22 cellular contexts compared by ENCODE assay signal in the genomic region with DNA sequence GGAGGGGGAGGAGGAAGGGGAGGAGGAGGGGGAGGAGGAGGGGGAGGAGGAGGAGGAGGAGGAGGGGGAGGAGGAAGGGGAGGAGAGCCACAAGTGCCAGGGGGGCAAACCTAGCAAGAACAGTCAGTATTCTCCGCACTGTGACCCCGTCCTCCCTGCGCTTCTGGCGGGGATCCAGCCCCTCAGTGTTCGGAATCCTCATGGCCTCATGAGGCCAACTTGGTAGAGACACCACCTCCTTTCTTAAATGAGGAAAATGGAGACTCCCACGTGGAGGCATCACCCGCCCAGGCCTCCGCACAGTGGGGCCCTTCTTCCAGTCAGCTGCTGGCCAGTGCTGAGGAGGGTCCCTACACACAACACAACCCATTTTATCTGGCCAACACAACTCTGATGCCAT.
DNase-seq lines count a peak whose midpoint lies in the region; ATAC-seq and TF ChIP-seq lines count a peak whose summit lies in the region.
"Had no signal": no experiment of that assay in that cellular context is flagged by ENCODE, and none has a peak within 500 bp of the region (broad histone marks: within the 10 kb centered on the region; RNA-seq: fewer than 3 reads in every experiment).

No MANE protein-coding gene starts in this region.

- H3K9me3 Mint-ChIP-seq in natural killer cell treated with Interleukin-12 subunit alpha and Interleukin-12 subunit beta and Interleukin-15 and Interleukin-18, amount 100 ng/mL, for 72 hours = no peaks in the 10 kb centered on the region
- no peaks in the 10 kb centered on the region for H3K9me3 Mint-ChIP-seq in natural killer cell
- H3K9me3 Mint-ChIP-seq: CD4-positive, CD25-positive, alpha-beta regulatory T cell had no signal

- H2BK120ac ChIP-seq in mesenchymal stem cell (ENCODE audit: low read depth, low read length) = no peak overlapping the region

- no peaks in the 10 kb centered on the region for H3K9me3 ChIP-seq in mesenchymal stem cell (ENCODE audit: control insufficient read depth, low read length)
- H3K9me3 ChIP-seq in T-helper 17 cell (ENCODE audit: control insufficient read depth, low read length, poor library complexity, severe bottlenecking) = no peaks in the 10 kb centered on the region
- H3K9me3 ChIP-seq: A549, BE2C had no signal

- H3K9ac ChIP-seq in mesenchymal stem cell (ENCODE audit: low read length) = no peak overlapping the region

- H2BK5ac ChIP-seq in mesenchymal stem cell (ENCODE audit: low read depth, low read length, poor library complexity, severe bottlenecking) = no peak overlapping the region

- H2BK12ac ChIP-seq in mesenchymal stem cell (ENCODE audit: low read length in 2 of 2) = peak overlapping the region in 1 of 2 experiments; percentile 65

- no peak for TF ChIP-seq CTCF in natural killer cell (IDR thresholded peaks at IDR 0.05)

- H3K79me1 ChIP-seq in mesenchymal stem cell (replicated peaks; ENCODE audit: low read length, poor library complexity, severe bottlenecking) = peaks cover 8% of the 10 kb centered on the region

- peak overlapping the region; percentile 10 for H2AK5ac ChIP-seq in mesenchymal stem cell (ENCODE audit: low read length, severe bottlenecking)

- intact Hi-C loops in natural killer cell (cut with micrococcal nuclease) (no loop called here), posterior vena cava (cut with DNase I) (no loop called here)

- H4K91ac ChIP-seq in mesenchymal stem cell (ENCODE audit: low read length) = no peak overlapping the region

- H3K14ac ChIP-seq in mesenchymal stem cell (ENCODE audit: low read length in 2 of 2) = no peak overlapping the region

- no peak overlapping the region for H3K23ac ChIP-seq in mesenchymal stem cell (ENCODE audit: low read length in 2 of 2)

- H3K4me1 ChIP-seq in mesenchymal stem cell (ENCODE audit: control insufficient read depth, insufficient read depth, low read depth, low read length) = peaks cover 16% of the 10 kb centered on the region

- H2BK15ac ChIP-seq in mesenchymal stem cell (ENCODE audit: low read depth, poor library complexity, severe bottlenecking) = no peak overlapping the region

- 95% methylated on average over 8 of the region's 8 CpGs for WGBS in mesenchymal stem cell

- H3K36me3 Mint-ChIP-seq in natural killer cell treated with Interleukin-12 subunit alpha and Interleukin-12 subunit beta and Interleukin-15 and Interleukin-18, amount 100 ng/mL, for 72 hours = no peaks in the 10 kb centered on the region
- H3K36me3 Mint-ChIP-seq in natural killer cell = no peaks in the 10 kb centered on the region
- H3K36me3 Mint-ChIP-seq in T-helper 17 cell (ENCODE audit: low read depth) = no peaks in the 10 kb centered on the region
- H3K36me3 Mint-ChIP-seq: CD4-positive, CD25-positive, alpha-beta regulatory T cell had no signal

- H3K36me3 ChIP-seq in mesenchymal stem cell (ENCODE audit: control insufficient read depth in 1 of 2, insufficient read depth in 2 of 2, low read depth in 1 of 2, low read length in 2 of 2) = peaks cover 5 to 20% of the 10 kb centered on the region in 2 experiments
- H3K36me3 ChIP-seq: BE2C had no signal

- H4K8ac ChIP-seq in mesenchymal stem cell (ENCODE audit: low read length) = peak overlapping the region; percentile 8

- H3K4me3 Mint-ChIP-seq in natural killer cell treated with Interleukin-12 subunit alpha and Interleukin-12 subunit beta and Interleukin-15 and Interleukin-18, amount 100 ng/mL, for 72 hours = no peak overlapping the region
- H3K4me3 Mint-ChIP-seq in natural killer cell (no peak overlapping the region), T-helper 17 cell (no peak overlapping the region)
- H3K4me3 Mint-ChIP-seq: CD4-positive, CD25-positive, alpha-beta regulatory T cell had no signal

- H3K4me1 Mint-ChIP-seq in natural killer cell treated with Interleukin-12 subunit alpha and Interleukin-12 subunit beta and Interleukin-15 and Interleukin-18, amount 100 ng/mL, for 72 hours (ENCODE audit: low read depth in 2 of 2) = peaks cover 10 to 17% of the 10 kb centered on the region in 2 donors
- H3K4me1 Mint-ChIP-seq in natural killer cell (peaks cover 6 to 10% of the 10 kb centered on the region in 2 donors), T-helper 17 cell (peaks cover 7% of the 10 kb centered on the region)

- H3K27ac Mint-ChIP-seq in natural killer cell treated with Interleukin-12 subunit alpha and Interleukin-12 subunit beta and Interleukin-15 and Interleukin-18, amount 100 ng/mL, for 72 hours = peak overlapping the region in 1 of 2 donors; percentile 11
- H3K27ac Mint-ChIP-seq in natural killer cell = no peak overlapping the region
- H3K27ac Mint-ChIP-seq in T-helper 17 cell = no peak overlapping the region
- H3K27ac Mint-ChIP-seq: CD4-positive, CD25-positive, alpha-beta regulatory T cell had no signal

- peak; percentile 44 for DNase-seq in natural killer cell treated with Interleukin-12 subunit alpha and Interleukin-12 subunit beta and Interleukin-15 and Interleukin-18, amount 100 ng/mL, for 72 hours (ENCODE audit: low spot score)
- DNase-seq in natural killer cell (no peak), mesenchymal stem cell (no peak), posterior vena cava (ENCODE audit: low spot score) (peak; percentile 75), T-helper 17 cell (no peak), HK-2 (ENCODE audit: unreplicated experiment) (no peak)
- DNase-seq: BE2C; CD4-positive, CD25-positive, alpha-beta regulatory T cell; COR-L47; DMS79 treated with DMSO at 0.1 percent for 48 hours; H7; NCI-H1105; NCI-H146; NCI-H2029 treated with DMSO at 0.1 percent for 48 hours; NCI-H226; NCI-H510A treated with DMSO at 0.1 percent for 48 hours; NCI-H748 treated with DMSO at 0.1 percent for 48 hours; NK-92 treated with Interleukin-12 subunit alpha and Interleukin-12 subunit beta, amount 100 ng/mL, for 24 hours had no signal

- H3K4me3 ChIP-seq in mesenchymal stem cell (ENCODE audit: insufficient read depth in 1 of 2, low read depth in 1 of 2, low read length in 2 of 2) = no peak overlapping the region
- H3K4me3 ChIP-seq: A549 had no signal

- no peak overlapping the region for H3K4me2 ChIP-seq in mesenchymal stem cell (ENCODE audit: low read length, poor library complexity, severe bottlenecking)
- H3K4me2 ChIP-seq: A549 had no signal

- H3K18ac ChIP-seq in mesenchymal stem cell (ENCODE audit: low read depth in 1 of 2, low read length in 2 of 2) = peak overlapping the region in 1 of 2 experiments; percentile 28

- no peak overlapping the region for H2AFZ ChIP-seq in mesenchymal stem cell (ENCODE audit: low read depth, low read length)

- no peaks in the 10 kb centered on the region for H3K27me3 Mint-ChIP-seq in natural killer cell treated with Interleukin-12 subunit alpha and Interleukin-12 subunit beta and Interleukin-15 and Interleukin-18, amount 100 ng/mL, for 72 hours
- no peaks in the 10 kb centered on the region for H3K27me3 Mint-ChIP-seq in natural killer cell (ENCODE audit: low read depth in 2 of 2)
- no peaks in the 10 kb centered on the region for H3K27me3 Mint-ChIP-seq in T-helper 17 cell
- H3K27me3 Mint-ChIP-seq: CD4-positive, CD25-positive, alpha-beta regulatory T cell had no signal

- peak overlapping the region in 1 of 2 experiments; percentile 2 for H3K4ac ChIP-seq in mesenchymal stem cell (ENCODE audit: low read depth in 1 of 2, low read length in 2 of 2)

- no peaks in the 10 kb centered on the region for H3K27me3 ChIP-seq in mesenchymal stem cell (ENCODE audit: control insufficient read depth in 1 of 2, insufficient read depth in 1 of 2, low read length in 2 of 2)
- H3K27me3 ChIP-seq: BE2C had no signal

- no peak overlapping the region for H3K27ac ChIP-seq in mesenchymal stem cell (ENCODE audit: low read length, poor library complexity, severe bottlenecking)
- H3K27ac ChIP-seq: A549, HL-60 had no signal

- no peak for ATAC-seq in natural killer cell treated with Interleukin-12 subunit alpha and Interleukin-12 subunit beta and Interleukin-15 and Interleukin-18, amount 100 ng/mL, for 72 hours
- no peak for ATAC-seq in natural killer cell
- ATAC-seq in GM21367 (IDR thresholded peaks at IDR 0.05; ENCODE audit: unreplicated experiment) = no peak
- no peak for ATAC-seq in HG02970 (IDR thresholded peaks at IDR 0.05; ENCODE audit: low FRiP score, unreplicated experiment)
- ATAC-seq in T-helper 17 cell = no peak
- ATAC-seq: A549 had no signal

Comparison
In these comparisons a context has a peak if more than half of its experiments do, and no peak if none do; other contexts are left out.
1. DNase-seq: peak in natural killer cell treated with Interleukin-12 subunit alpha and Interleukin-12 subunit beta and Interleukin-15 and Interleukin-18, amount 100 ng/mL, for 72 hours (single experiment) and posterior vena cava (single experiment); none in natural killer cell (single experiment), mesenchymal stem cell (single experiment), T-helper 17 cell (0 of 3) and HK-2 (single experiment).